13 cellular contexts compared by ENCODE assay signal in genomic region chr2:119864318-119864717, GRCh38.
A peak's percentile ranks its signal among the peaks of the same experiment; 100 is the strongest.
DNase-seq lines count a peak whose midpoint lies in the region; ATAC-seq, FAIRE-seq and TF ChIP-seq lines count a peak whose summit lies in the region.
"Had no signal": no experiment of that assay in that cellular context is flagged by ENCODE, and none has a peak within 500 bp of the region (broad histone marks: within the 10 kb centered on the region; RNA-seq: fewer than 3 reads in every experiment).

No MANE protein-coding gene starts in this region.

- TF ChIP-seq CTCF in bronchial epithelial cell (IDR thresholded peaks at IDR 0.05; ENCODE audit: insufficient read depth, low read length, severe bottlenecking) (no peak), WERI-Rb-1 (IDR thresholded peaks at IDR 0.05; ENCODE audit: low read depth, low read length) (no peak)

- H3K27me3 ChIP-seq in bronchial epithelial cell (ENCODE audit: control insufficient read depth, insufficient read depth, low read length) (no peaks in the 10 kb centered on the region), WERI-Rb-1 (ENCODE audit: insufficient read depth, low read depth, severe bottlenecking) (no peaks in the 10 kb centered on the region)
- H3K27me3 ChIP-seq: pancreas had no signal

- no peaks in the 10 kb centered on the region for H3K9me3 ChIP-seq in WERI-Rb-1 (ENCODE audit: severe bottlenecking)
- H3K9me3 ChIP-seq: pancreas had no signal

- FAIRE-seq in bronchial epithelial cell (lab: Jason Lieb, UNC) = no peak
- FAIRE-seq: colon, pancreas had no signal

- H3K36me3 ChIP-seq in bronchial epithelial cell (ENCODE audit: control insufficient read depth, insufficient read depth, low read length) (no peaks in the 10 kb centered on the region), WERI-Rb-1 (no peaks in the 10 kb centered on the region)
- H3K36me3 ChIP-seq: pancreas had no signal

- no peak overlapping the region for H3K4me3 ChIP-seq in bronchial epithelial cell (ENCODE audit: low read depth, low read length)
- H3K4me3 ChIP-seq in WERI-Rb-1 (ENCODE audit: low read depth, low read length) = no peak overlapping the region
- H3K4me3 ChIP-seq: pancreas had no signal

- DNase-seq in AML-193 (lab: John Stamatoyannopoulos, UW) = peak; percentile 69 to 70
- DNase-seq in LoVo (ENCODE audit: low spot score) = peak; percentile 7
- peak; percentile 38 for DNase-seq in bronchial epithelial cell (ENCODE audit: low read depth)
- no peak for DNase-seq in WERI-Rb-1
- DNase-seq in iPS-NIHi7 (ENCODE audit: extremely low spot score) = no peak
- DNase-seq in hippocampal formation (lab: John Stamatoyannopoulos, UW) = no peak
- DNase-seq: activated T-cell treated with anti-CD3 and anti-CD28 coated beads for 4 hours, NCI-H1436 treated with DMSO at 0.1 percent for 48 hours, pancreas, SHP77 treated with DMSO at 0.1 percent for 48 hours had no signal

- ATAC-seq in GM19023 (IDR thresholded peaks at IDR 0.05; ENCODE audit: unreplicated experiment) (peak; percentile 46), HG02852 (IDR thresholded peaks at IDR 0.05; ENCODE audit: unreplicated experiment) (no peak)

- no peak overlapping the region for H3K27ac ChIP-seq in WERI-Rb-1
- H3K27ac ChIP-seq: pancreas had no signal

Comparison
In these comparisons a context has a peak if more than half of its experiments do, and no peak if none do; other contexts are left out.
1. DNase-seq: peak in AML-193 (2 of 2), LoVo (single experiment) and bronchial epithelial cell (single experiment); none in WERI-Rb-1 (single experiment), iPS-NIHi7 (single experiment) and hippocampal formation (0 of 2).